27 cellular contexts compared by ENCODE assay signal in genomic region chr9:3741729-3742128, GRCh38.
"Had no signal": no experiment of that assay in that cellular context is flagged by ENCODE, and none has a peak within 500 bp of the region (broad histone marks: within the 10 kb centered on the region; RNA-seq: fewer than 3 reads in every experiment).

No MANE protein-coding gene starts in this region.

- H3K9me3 ChIP-seq: esophagus squamous epithelium, gastrocnemius medialis, left ventricle myocardium inferior, sigmoid colon, transverse colon had no signal

- H3K4me1 Mint-ChIP-seq: stimulated activated naive B cell treated with anti-CD40 and anti-IgM and Interleukin-4, amounts not matched to agents 10 μg/mL and 1 μg/mL and 100 μg/mL, for 72 hours; T-cell had no signal

- H3K9me3 Mint-ChIP-seq: activated CD4-positive, alpha-beta T cell treated with anti-CD3 and anti-CD28 coated beads, Interleukin-2, amount 10 ng/mL, durations not matched to agents 7 days and 5 days; effector memory CD8-positive, alpha-beta T cell; nephron progenitor cell; T-cell had no signal

- H3K27me3 ChIP-seq: esophagus squamous epithelium, gastrocnemius medialis, sigmoid colon, transverse colon had no signal

- H3K4me3 ChIP-seq: esophagus squamous epithelium, gastrocnemius medialis, left ventricle myocardium inferior, sigmoid colon, transverse colon had no signal

- H3K36me3 Mint-ChIP-seq: activated CD8-positive, alpha-beta memory T cell treated with anti-CD3 and anti-CD28 coated beads, Interleukin-2, amount 10 ng/mL, durations not matched to agents 7 days and 5 days; brain; stimulated activated naive B cell treated with anti-CD40 and anti-IgM and Interleukin-4, amounts not matched to agents 10 μg/mL and 1 μg/mL and 100 μg/mL, for 72 hours; T-cell had no signal

- H3K27ac Mint-ChIP-seq: activated CD4-positive, alpha-beta T cell treated with anti-CD3 and anti-CD28 coated beads, Interleukin-2, amount 10 ng/mL, durations not matched to agents 7 days and 5 days; activated CD8-positive, alpha-beta memory T cell treated with anti-CD3 and anti-CD28 coated beads, Interleukin-2, amount 10 ng/mL, durations not matched to agents 7 days and 5 days; activated CD8-positive, alpha-beta T cell treated with anti-CD3 and anti-CD28 coated beads for 36 hours; activated naive CD4-positive, alpha-beta T cell treated with anti-CD3 and anti-CD28 coated beads, Interleukin-2, amount 50 U/mL, for 24 hours; effector memory CD8-positive, alpha-beta T cell; nephron progenitor cell; stimulated activated naive B cell treated with anti-CD40 and anti-IgM and Interleukin-4, amounts not matched to agents 10 μg/mL and 1 μg/mL and 100 μg/mL, for 72 hours; T-cell; T-helper 2 cell treated with Interferon-gamma antibody and Interleukin-4, amounts not matched to agents 5 μg/mL and 100 μg/mL, for 36 hours had no signal

- H3K36me3 ChIP-seq: esophagus squamous epithelium, gastrocnemius medialis, left ventricle myocardium inferior, sigmoid colon, transverse colon had no signal

- DNase-seq: activated CD4-positive, alpha-beta T cell treated with anti-CD3 and anti-CD28 coated beads, Interleukin-2, amount 10 ng/mL, durations not matched to agents 7 days and 5 days; activated CD4-positive, CD25-positive, alpha-beta regulatory T cell treated with anti-CD3 and anti-CD28 coated beads, Interleukin-2, amount 50 U/mL, for 72 hours; activated CD8-positive, alpha-beta memory T cell treated with anti-CD3 and anti-CD28 coated beads, Interleukin-2, amount 10 ng/mL, durations not matched to agents 7 days and 5 days; activated CD8-positive, alpha-beta T cell treated with anti-CD3 and anti-CD28 coated beads for 36 hours; activated gamma-delta T cell treated with Interleukin-2 at 50 U/mL for 16 hours; activated T-cell treated with anti-CD3 and anti-CD28 coated beads for 4 hours; anterior cingulate cortex; caudate nucleus; effector memory CD8-positive, alpha-beta T cell; esophagus squamous epithelium; gastrocnemius medialis; islet precursor cell; left ventricle myocardium inferior; midbrain; nephron progenitor cell; occipital lobe; sigmoid colon; stimulated activated CD4-positive, alpha-beta T cell treated with anti-CD3 and anti-CD28 coated beads, Interleukin-2, amount 100 ng/mL, for 48 hours; stimulated activated CD8-positive, alpha-beta memory T cell treated with anti-CD3 and anti-CD28 coated beads, Interleukin-4, amount 100 ng/mL, for 48 hours; stimulated activated naive B cell treated with anti-CD40 and anti-IgM and Interleukin-4, amounts not matched to agents 10 μg/mL and 1 μg/mL and 100 μg/mL, for 72 hours; T-cell; transverse colon had no signal

- FAIRE-seq: urothelium cell line had no signal

- H3K4me1 ChIP-seq: gastrocnemius medialis, left ventricle myocardium inferior had no signal

- H3K4me3 Mint-ChIP-seq: activated CD4-positive, alpha-beta T cell treated with anti-CD3 and anti-CD28 coated beads, Interleukin-2, amount 10 ng/mL, durations not matched to agents 7 days and 5 days; activated CD8-positive, alpha-beta memory T cell treated with anti-CD3 and anti-CD28 coated beads, Interleukin-2, amount 10 ng/mL, durations not matched to agents 7 days and 5 days; activated CD8-positive, alpha-beta T cell treated with anti-CD3 and anti-CD28 coated beads for 36 hours; activated naive CD4-positive, alpha-beta T cell treated with anti-CD3 and anti-CD28 coated beads, Interleukin-2, amount 50 U/mL, for 24 hours; brain; effector memory CD8-positive, alpha-beta T cell; nephron progenitor cell; stimulated activated naive B cell treated with anti-CD40 and anti-IgM and Interleukin-4, amounts not matched to agents 10 μg/mL and 1 μg/mL and 100 μg/mL, for 72 hours; T-cell; T-helper 2 cell treated with Interferon-gamma antibody and Interleukin-4, amounts not matched to agents 5 μg/mL and 100 μg/mL, for 36 hours had no signal

- ATAC-seq: activated CD8-positive, alpha-beta memory T cell treated with anti-CD3 and anti-CD28 coated beads, Interleukin-2, amount 10 ng/mL, durations not matched to agents 7 days and 5 days; activated CD8-positive, alpha-beta T cell treated with anti-CD3 and anti-CD28 coated beads for 36 hours; effector memory CD8-positive, alpha-beta T cell; gastrocnemius medialis; stimulated activated naive B cell treated with anti-CD40 and anti-IgM and Interleukin-4, amounts not matched to agents 10 μg/mL and 1 μg/mL and 100 μg/mL, for 72 hours; T-cell had no signal

- H3K27ac ChIP-seq: esophagus squamous epithelium, gastrocnemius medialis, left ventricle myocardium inferior, sigmoid colon, transverse colon, VCaP had no signal
